Comparison of ENCODE assay signal across 8 cellular contexts in genomic region chr3:130759692-130760338, GRCh38. TPM values are rescaled to one million over a fixed set of nuclear protein-coding genes. Genes with fewer than 3 reads are reported as not detected.
DNase-seq lines count a peak whose midpoint lies in the region; ATAC-seq and TF ChIP-seq lines count a peak whose summit lies in the region.

No MANE protein-coding gene starts in this region.

- peak; percentile 14 for DNase-seq in CMK (ENCODE audit: low read depth)
- peak in 66 of 76 experiments; percentile 3 to 78 (median 40) for DNase-seq in HUDEP-2 (lab: John Stamatoyannopoulos, UW; ENCODE audit: unreplicated experiment in 76 of 76)
- DNase-seq in NOMO-1 (lab: John Stamatoyannopoulos, UW; ENCODE audit: unreplicated experiment in 2 of 2) = peak; percentile 71 to 81
- DNase-seq in activated CD8-positive, alpha-beta memory T cell treated with anti-CD3 and anti-CD28 coated beads, Interleukin-2, amount 50 U/mL, for 4 hours = peak; percentile 46
- no peak for DNase-seq in esophagus squamous epithelium (lab: John Stamatoyannopoulos, UW)
- DNase-seq in NCI-H187 treated with DMSO at 0.1 percent for 48 hours (lab: John Stamatoyannopoulos, UW) = no peak

- H3K27ac Mint-ChIP-seq in nephron = peak overlapping the region; percentile 77 to 97 (median 80)

- H3K36me3 ChIP-seq in esophagus squamous epithelium = no peaks in the 10 kb centered on the region

- H3K27me3 Mint-ChIP-seq in nephron (ENCODE audit: low read depth) = no peaks in the 10 kb centered on the region

- peak in 5 of 6 experiments; percentile 62 to 83 (median 78) for TF ChIP-seq CTCF in esophagus squamous epithelium (IDR thresholded peaks at IDR 0.05)
- TF ChIP-seq CTCF in nephron (IDR thresholded peaks at IDR 0.05; ENCODE audit: unreplicated experiment in 3 of 3) = peak; percentile 77 to 86 (median 83)

- no peaks in the 10 kb centered on the region for H3K9me3 ChIP-seq in esophagus squamous epithelium

- no peaks in the 10 kb centered on the region for H3K36me3 Mint-ChIP-seq in nephron (ENCODE audit: low read depth)

- no peak overlapping the region for H3K4me3 ChIP-seq in esophagus squamous epithelium

- H3K9me3 Mint-ChIP-seq in nephron = no peaks in the 10 kb centered on the region

- 0 to 1% methylated on average over 4 of the region's 4 CpGs for WGBS in esophagus squamous epithelium, 2 donors

- TF ChIP-seq POLR2A in esophagus squamous epithelium (IDR thresholded peaks at IDR 0.05) = no peak

- peak; percentile 72 for ATAC-seq in GM19372 (IDR thresholded peaks at IDR 0.05; ENCODE audit: low read depth, unreplicated experiment)

- peaks cover 0 to 11% (median 0%) of the 10 kb centered on the region in 4 donors for H3K27me3 ChIP-seq in esophagus squamous epithelium

- peaks cover 0 to 8% (median 0%) of the 10 kb centered on the region in 3 donors for H3K4me1 ChIP-seq in esophagus squamous epithelium

- no peak overlapping the region for H3K4me3 Mint-ChIP-seq in nephron

- H3K27ac ChIP-seq in esophagus squamous epithelium = no peak overlapping the region

- peaks cover 5% of the 10 kb centered on the region for H3K4me1 Mint-ChIP-seq in nephron

- intact Hi-C loops in esophagus squamous epithelium (cut with DNase I) = loop anchor here (5.0 kb wide), 1 partner anchor 127 kb away; no protein-coding TSS in a partner anchor

RNA-seq across cellular contexts. Expression of gene PIK3R4, which starts 13.2 kb away (rescaled TPM):
- total RNA-seq in esophagus squamous epithelium = 10 to 100 TPM; 15.4 to 27.3 (median 24.0) TPM

Comparison
In these comparisons a context has a peak if more than half of its experiments do, and no peak if none do; other contexts are left out.
1. DNase-seq: peak in CMK (single experiment), HUDEP-2 (66 of 76), NOMO-1 (2 of 2) and activated CD8-positive, alpha-beta memory T cell treated with anti-CD3 and anti-CD28 coated beads, Interleukin-2, amount 50 U/mL, for 4 hours (single experiment); none in esophagus squamous epithelium (single experiment) and NCI-H187 treated with DMSO at 0.1 percent for 48 hours (single experiment).